ENCODE assay signal across 1 cellular context in genomic region chr2:232103140-232103737, GRCh38.
TF ChIP-seq lines count a peak whose summit lies in the region.

No MANE protein-coding gene starts in this region.

TF ChIP-seq in GM23338, 12 proteins besides CTCF, POLR2A, EP300 and RAD21 (continued from another document):
- TF ChIP-seq, protein P1, sequence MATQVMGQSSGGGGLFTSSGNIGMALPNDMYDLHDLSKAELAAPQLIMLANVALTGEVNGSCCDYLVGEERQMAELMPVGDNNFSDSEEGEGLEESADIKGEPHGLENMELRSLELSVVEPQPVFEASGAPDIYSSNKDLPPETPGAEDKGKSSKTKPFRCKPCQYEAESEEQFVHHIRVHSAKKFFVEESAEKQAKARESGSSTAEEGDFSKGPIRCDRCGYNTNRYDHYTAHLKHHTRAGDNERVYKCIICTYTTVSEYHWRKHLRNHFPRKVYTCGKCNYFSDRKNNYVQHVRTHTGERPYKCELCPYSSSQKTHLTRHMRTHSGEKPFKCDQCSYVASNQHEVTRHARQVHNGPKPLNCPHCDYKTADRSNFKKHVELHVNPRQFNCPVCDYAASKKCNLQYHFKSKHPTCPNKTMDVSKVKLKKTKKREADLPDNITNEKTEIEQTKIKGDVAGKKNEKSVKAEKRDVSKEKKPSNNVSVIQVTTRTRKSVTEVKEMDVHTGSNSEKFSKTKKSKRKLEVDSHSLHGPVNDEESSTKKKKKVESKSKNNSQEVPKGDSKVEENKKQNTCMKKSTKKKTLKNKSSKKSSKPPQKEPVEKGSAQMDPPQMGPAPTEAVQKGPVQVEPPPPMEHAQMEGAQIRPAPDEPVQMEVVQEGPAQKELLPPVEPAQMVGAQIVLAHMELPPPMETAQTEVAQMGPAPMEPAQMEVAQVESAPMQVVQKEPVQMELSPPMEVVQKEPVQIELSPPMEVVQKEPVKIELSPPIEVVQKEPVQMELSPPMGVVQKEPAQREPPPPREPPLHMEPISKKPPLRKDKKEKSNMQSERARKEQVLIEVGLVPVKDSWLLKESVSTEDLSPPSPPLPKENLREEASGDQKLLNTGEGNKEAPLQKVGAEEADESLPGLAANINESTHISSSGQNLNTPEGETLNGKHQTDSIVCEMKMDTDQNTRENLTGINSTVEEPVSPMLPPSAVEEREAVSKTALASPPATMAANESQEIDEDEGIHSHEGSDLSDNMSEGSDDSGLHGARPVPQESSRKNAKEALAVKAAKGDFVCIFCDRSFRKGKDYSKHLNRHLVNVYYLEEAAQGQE (IDR thresholded peaks at IDR 0.05; ENCODE audit: unreplicated experiment), result no peak
- no peak for TF ChIP-seq JUNB (IDR thresholded peaks at IDR 0.05; ENCODE audit: unreplicated experiment)
- TF ChIP-seq POLR2AphosphoS5 (IDR thresholded peaks at IDR 0.05; ENCODE audit: low read depth), result no peak
- TF ChIP-seq ZNF462 (CRISPR knock-in tag; IDR thresholded peaks at IDR 0.05), result no peak
- TF ChIP-seq ZNF114 (CRISPR knock-in tag; IDR thresholded peaks at IDR 0.05), result no peak
